ENCODE assay signal across 15 cellular contexts in genomic region chr4:125266901-125267601, GRCh38. TPM values are rescaled to one million over a fixed set of nuclear protein-coding genes. Genes with fewer than 3 reads are reported as not detected.
A peak's percentile ranks its signal among the peaks of the same experiment; 100 is the strongest.
DNase-seq lines count a peak whose midpoint lies in the region; ATAC-seq lines count a peak whose summit lies in the region.
"Had no signal": no experiment of that assay in that cellular context is flagged by ENCODE, and none has a peak within 500 bp of the region (broad histone marks: within the 10 kb centered on the region; RNA-seq: fewer than 3 reads in every experiment).

No MANE protein-coding gene starts in this region.

- DNase-seq in SIG-M5 treated with dmso at 0.1 percent for 504 hours (lab: John Stamatoyannopoulos, UW; ENCODE audit: unreplicated experiment) (peak; percentile 6), SIG-M5 (lab: John Stamatoyannopoulos, UW) (no peak), amniotic epithelial cell (ENCODE audit: low read depth) (peak; percentile 87), fibroblast of the conjunctiva (ENCODE audit: low read depth) (peak; percentile 33), stromal cell of bone marrow (ENCODE audit: low read depth) (peak; percentile 41), left colon (no peak), globus pallidus (ENCODE audit: low spot score) (no peak)
- DNase-seq: activated T-cell treated with anti-CD3 and anti-CD28 coated beads, Interleukin-2, amount 50 U/mL, for 24 hours; DMS79; effector CD8-positive, alpha-beta T cell; Kasumi-1; NCI-H2081 treated with DMSO at 0.1 percent for 48 hours; ovary had no signal

- ATAC-seq in left colon: no peak
- no peak for ATAC-seq in HG03342 (IDR thresholded peaks at IDR 0.05; ENCODE audit: unreplicated experiment)

- intact Hi-C loops in left colon (cut with DNase I, micrococcal nuclease): no loop called here

RNA-seq across cellular contexts. Expression of gene FAT4, which starts 47.7 kb away (rescaled TPM):
- total RNA-seq in left colon: 1 to 10 TPM; 1.4 to 6.1 TPM
- total RNA-seq: T-helper 1 cell treated with Interleukin-12 subunit alpha and Interleukin-12 subunit beta and Interleukin-4 antibody, amounts not matched to agents 30 ng/mL and 1 ng/mL, for 36 hours had no signal

Comparison
In these comparisons a context has a peak if more than half of its experiments do, and no peak if none do; other contexts are left out.
1. DNase-seq: peak in SIG-M5 treated with dmso at 0.1 percent for 504 hours (single experiment), amniotic epithelial cell (single experiment), fibroblast of the conjunctiva (single experiment) and stromal cell of bone marrow (single experiment); none in SIG-M5 (single experiment), left colon (0 of 2) and globus pallidus (single experiment).